ENCODE assay signal across 1 cellular context in genomic region chr7:107614425-107614824, GRCh38.
A peak's percentile ranks its signal among the peaks of the same experiment; 100 is the strongest.
TF ChIP-seq lines count a peak whose summit lies in the region.

No MANE protein-coding gene starts in this region.

TF ChIP-seq in HEK293, 187 proteins besides CTCF, POLR2A, EP300 and RAD21 (continued from another document and continues in another):
- TF ChIP-seq ZBTB26 (tag by site-specific recombination; optimal IDR thresholded peaks at IDR 0.05) (no peak), ZNF624 (tag by site-specific recombination; IDR thresholded peaks at IDR 0.05) (no peak), ZNF658 (tag by site-specific recombination; IDR thresholded peaks at IDR 0.05) (no peak), ZNF121 (tag by site-specific recombination; IDR thresholded peaks at IDR 0.05) (no peak), ZNF596 (tag by site-specific recombination; IDR thresholded peaks at IDR 0.05) (no peak), ZNF623 (tag by site-specific recombination; IDR thresholded peaks at IDR 0.05) (no peak), ZNF214 (tag by site-specific recombination; IDR thresholded peaks at IDR 0.05; ENCODE audit: borderline replicate concordance) (no peak), ZSCAN23 (tag by site-specific recombination; IDR thresholded peaks at IDR 0.05) (no peak), ZNF398 (tag by site-specific recombination; IDR thresholded peaks at IDR 0.05) (no peak), ZFP3 (tag by site-specific recombination; IDR thresholded peaks at IDR 0.05; ENCODE audit: low read depth) (no peak), ZNF133 (tag by site-specific recombination; IDR thresholded peaks at IDR 0.05) (no peak), ZNF629 (tag by site-specific recombination; IDR thresholded peaks at IDR 0.05) (peak; percentile 42; the same call in 1 of the 2 replicates), PRDM10 (tag by site-specific recombination; IDR thresholded peaks at IDR 0.05) (no peak), SALL2 (tag by site-specific recombination; IDR thresholded peaks at IDR 0.05; ENCODE audit: borderline replicate concordance) (no peak), REPIN1 (tag by site-specific recombination; IDR thresholded peaks at IDR 0.05; ENCODE audit: low read depth) (no peak), GLI4 (tag by site-specific recombination; IDR thresholded peaks at IDR 0.05) (no peak), SCRT1 (tag by site-specific recombination; IDR thresholded peaks at IDR 0.05; ENCODE audit: borderline replicate concordance) (no peak), ELK4 (IDR thresholded peaks at IDR 0.05; ENCODE audit: borderline replicate concordance, low read depth, low read length) (no peak), ZNF324 (tag by site-specific recombination; IDR thresholded peaks at IDR 0.05) (no peak), SP7 (tag by site-specific recombination; IDR thresholded peaks at IDR 0.05) (peak; percentile 97), ZSCAN5A (tag by site-specific recombination; IDR thresholded peaks at IDR 0.05) (no peak), KLF1 (tag by site-specific recombination; IDR thresholded peaks at IDR 0.05) (no peak), KLF9 (tag by site-specific recombination; IDR thresholded peaks at IDR 0.05; ENCODE audit: low read depth) (no peak), ZNF140 (tag by site-specific recombination; IDR thresholded peaks at IDR 0.05) (no peak), BCL11B (tag by site-specific recombination; IDR thresholded peaks at IDR 0.05; ENCODE audit: low read depth) (no peak), TSHZ1 (tag by site-specific recombination; IDR thresholded peaks at IDR 0.05; ENCODE audit: borderline replicate concordance) (peak; percentile 28; the same call in 1 of the 2 replicates), ZNF558 (tag by site-specific recombination; IDR thresholded peaks at IDR 0.05) (0 out of 2 replicates have a peak, but pooled peaks have one; percentile 34), ZNF37A (tag by site-specific recombination; IDR thresholded peaks at IDR 0.05) (no peak), ZNF24 (tag by site-specific recombination; IDR thresholded peaks at IDR 0.05) (peak; percentile 45; the same call in 1 of the 2 replicates), ZNF510 (tag by site-specific recombination; IDR thresholded peaks at IDR 0.05; ENCODE audit: insufficient replicate concordance) (no peak), ZFP69B (tag by site-specific recombination; IDR thresholded peaks at IDR 0.05) (no peak), ZNF48 (tag by site-specific recombination; IDR thresholded peaks at IDR 0.05) (no peak)
- TF ChIP-seq, protein P1, sequence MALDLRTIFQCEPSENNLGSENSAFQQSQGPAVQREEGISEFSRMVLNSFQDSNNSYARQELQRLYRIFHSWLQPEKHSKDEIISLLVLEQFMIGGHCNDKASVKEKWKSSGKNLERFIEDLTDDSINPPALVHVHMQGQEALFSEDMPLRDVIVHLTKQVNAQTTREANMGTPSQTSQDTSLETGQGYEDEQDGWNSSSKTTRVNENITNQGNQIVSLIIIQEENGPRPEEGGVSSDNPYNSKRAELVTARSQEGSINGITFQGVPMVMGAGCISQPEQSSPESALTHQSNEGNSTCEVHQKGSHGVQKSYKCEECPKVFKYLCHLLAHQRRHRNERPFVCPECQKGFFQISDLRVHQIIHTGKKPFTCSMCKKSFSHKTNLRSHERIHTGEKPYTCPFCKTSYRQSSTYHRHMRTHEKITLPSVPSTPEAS (tag by site-specific recombination; IDR thresholded peaks at IDR 0.05), result no peak
- TF ChIP-seq, protein P2, sequence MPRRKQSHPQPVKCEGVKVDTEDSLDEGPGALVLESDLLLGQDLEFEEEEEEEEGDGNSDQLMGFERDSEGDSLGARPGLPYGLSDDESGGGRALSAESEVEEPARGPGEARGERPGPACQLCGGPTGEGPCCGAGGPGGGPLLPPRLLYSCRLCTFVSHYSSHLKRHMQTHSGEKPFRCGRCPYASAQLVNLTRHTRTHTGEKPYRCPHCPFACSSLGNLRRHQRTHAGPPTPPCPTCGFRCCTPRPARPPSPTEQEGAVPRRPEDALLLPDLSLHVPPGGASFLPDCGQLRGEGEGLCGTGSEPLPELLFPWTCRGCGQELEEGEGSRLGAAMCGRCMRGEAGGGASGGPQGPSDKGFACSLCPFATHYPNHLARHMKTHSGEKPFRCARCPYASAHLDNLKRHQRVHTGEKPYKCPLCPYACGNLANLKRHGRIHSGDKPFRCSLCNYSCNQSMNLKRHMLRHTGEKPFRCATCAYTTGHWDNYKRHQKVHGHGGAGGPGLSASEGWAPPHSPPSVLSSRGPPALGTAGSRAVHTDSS (tag by site-specific recombination; IDR thresholded peaks at IDR 0.05), result peak; percentile 62
- TF ChIP-seq, protein P3, sequence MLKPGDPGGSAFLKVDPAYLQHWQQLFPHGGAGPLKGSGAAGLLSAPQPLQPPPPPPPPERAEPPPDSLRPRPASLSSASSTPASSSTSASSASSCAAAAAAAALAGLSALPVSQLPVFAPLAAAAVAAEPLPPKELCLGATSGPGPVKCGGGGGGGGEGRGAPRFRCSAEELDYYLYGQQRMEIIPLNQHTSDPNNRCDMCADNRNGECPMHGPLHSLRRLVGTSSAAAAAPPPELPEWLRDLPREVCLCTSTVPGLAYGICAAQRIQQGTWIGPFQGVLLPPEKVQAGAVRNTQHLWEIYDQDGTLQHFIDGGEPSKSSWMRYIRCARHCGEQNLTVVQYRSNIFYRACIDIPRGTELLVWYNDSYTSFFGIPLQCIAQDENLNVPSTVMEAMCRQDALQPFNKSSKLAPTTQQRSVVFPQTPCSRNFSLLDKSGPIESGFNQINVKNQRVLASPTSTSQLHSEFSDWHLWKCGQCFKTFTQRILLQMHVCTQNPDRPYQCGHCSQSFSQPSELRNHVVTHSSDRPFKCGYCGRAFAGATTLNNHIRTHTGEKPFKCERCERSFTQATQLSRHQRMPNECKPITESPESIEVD (tag by site-specific recombination; IDR thresholded peaks at IDR 0.05), result peak; percentile 79
- TF ChIP-seq, protein P4, sequence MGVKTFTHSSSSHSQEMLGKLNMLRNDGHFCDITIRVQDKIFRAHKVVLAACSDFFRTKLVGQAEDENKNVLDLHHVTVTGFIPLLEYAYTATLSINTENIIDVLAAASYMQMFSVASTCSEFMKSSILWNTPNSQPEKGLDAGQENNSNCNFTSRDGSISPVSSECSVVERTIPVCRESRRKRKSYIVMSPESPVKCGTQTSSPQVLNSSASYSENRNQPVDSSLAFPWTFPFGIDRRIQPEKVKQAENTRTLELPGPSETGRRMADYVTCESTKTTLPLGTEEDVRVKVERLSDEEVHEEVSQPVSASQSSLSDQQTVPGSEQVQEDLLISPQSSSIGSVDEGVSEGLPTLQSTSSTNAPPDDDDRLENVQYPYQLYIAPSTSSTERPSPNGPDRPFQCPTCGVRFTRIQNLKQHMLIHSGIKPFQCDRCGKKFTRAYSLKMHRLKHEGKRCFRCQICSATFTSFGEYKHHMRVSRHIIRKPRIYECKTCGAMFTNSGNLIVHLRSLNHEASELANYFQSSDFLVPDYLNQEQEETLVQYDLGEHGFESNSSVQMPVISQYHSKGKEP (tag by site-specific recombination; IDR thresholded peaks at IDR 0.05), result 0 out of 2 replicates have a peak, but pooled peaks have one; percentile 38
- TF ChIP-seq, protein P5, sequence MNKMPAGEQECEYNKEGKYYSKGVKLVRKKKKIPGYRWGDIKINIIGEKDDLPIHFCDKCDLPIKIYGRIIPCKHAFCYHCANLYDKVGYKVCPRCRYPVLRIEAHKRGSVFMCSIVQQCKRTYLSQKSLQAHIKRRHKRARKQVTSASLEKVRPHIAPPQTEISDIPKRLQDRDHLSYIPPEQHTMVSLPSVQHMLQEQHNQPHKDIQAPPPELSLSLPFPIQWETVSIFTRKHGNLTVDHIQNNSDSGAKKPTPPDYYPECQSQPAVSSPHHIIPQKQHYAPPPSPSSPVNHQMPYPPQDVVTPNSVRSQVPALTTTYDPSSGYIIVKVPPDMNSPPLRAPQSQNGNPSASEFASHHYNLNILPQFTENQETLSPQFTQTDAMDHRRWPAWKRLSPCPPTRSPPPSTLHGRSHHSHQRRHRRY (tag by site-specific recombination; IDR thresholded peaks at IDR 0.05), result no peak
